In the genomic region with DNA sequence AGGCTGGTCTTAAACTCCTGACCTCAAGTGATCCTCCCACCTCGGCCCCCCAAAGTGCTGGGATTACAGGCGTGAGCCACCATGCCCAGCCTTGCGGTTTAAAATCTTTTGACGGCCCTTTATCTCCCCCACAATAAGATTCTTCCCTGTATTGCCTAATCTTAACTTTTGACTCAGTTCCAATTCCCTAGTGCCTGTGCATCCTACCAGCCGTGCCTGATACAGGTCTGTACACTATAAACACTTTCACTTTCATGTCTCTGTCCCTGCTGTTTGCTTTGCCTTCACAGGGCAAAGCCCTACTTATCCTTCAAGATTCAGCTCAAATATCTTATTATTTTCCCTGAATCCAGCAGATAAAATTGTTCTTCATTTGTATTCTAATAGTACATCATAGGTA, we compare ENCODE assay signal across 1 cellular context.
TF ChIP-seq lines count a peak whose summit lies in the region.

No MANE protein-coding gene starts in this region.

TF ChIP-seq in GM23338, 12 proteins besides CTCF, POLR2A, EP300 and RAD21 (continued from another document):
- TF ChIP-seq, protein P1, sequence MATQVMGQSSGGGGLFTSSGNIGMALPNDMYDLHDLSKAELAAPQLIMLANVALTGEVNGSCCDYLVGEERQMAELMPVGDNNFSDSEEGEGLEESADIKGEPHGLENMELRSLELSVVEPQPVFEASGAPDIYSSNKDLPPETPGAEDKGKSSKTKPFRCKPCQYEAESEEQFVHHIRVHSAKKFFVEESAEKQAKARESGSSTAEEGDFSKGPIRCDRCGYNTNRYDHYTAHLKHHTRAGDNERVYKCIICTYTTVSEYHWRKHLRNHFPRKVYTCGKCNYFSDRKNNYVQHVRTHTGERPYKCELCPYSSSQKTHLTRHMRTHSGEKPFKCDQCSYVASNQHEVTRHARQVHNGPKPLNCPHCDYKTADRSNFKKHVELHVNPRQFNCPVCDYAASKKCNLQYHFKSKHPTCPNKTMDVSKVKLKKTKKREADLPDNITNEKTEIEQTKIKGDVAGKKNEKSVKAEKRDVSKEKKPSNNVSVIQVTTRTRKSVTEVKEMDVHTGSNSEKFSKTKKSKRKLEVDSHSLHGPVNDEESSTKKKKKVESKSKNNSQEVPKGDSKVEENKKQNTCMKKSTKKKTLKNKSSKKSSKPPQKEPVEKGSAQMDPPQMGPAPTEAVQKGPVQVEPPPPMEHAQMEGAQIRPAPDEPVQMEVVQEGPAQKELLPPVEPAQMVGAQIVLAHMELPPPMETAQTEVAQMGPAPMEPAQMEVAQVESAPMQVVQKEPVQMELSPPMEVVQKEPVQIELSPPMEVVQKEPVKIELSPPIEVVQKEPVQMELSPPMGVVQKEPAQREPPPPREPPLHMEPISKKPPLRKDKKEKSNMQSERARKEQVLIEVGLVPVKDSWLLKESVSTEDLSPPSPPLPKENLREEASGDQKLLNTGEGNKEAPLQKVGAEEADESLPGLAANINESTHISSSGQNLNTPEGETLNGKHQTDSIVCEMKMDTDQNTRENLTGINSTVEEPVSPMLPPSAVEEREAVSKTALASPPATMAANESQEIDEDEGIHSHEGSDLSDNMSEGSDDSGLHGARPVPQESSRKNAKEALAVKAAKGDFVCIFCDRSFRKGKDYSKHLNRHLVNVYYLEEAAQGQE (IDR thresholded peaks at IDR 0.05; ENCODE audit: unreplicated experiment), result no peak
- TF ChIP-seq STAT1 (IDR thresholded peaks at IDR 0.05; ENCODE audit: unreplicated experiment) (no peak), EZH2 (IDR thresholded peaks at IDR 0.05; ENCODE audit: low read depth, unreplicated experiment) (no peak)
